Comparison of ENCODE assay signal across 1 cellular context in the genomic region with DNA sequence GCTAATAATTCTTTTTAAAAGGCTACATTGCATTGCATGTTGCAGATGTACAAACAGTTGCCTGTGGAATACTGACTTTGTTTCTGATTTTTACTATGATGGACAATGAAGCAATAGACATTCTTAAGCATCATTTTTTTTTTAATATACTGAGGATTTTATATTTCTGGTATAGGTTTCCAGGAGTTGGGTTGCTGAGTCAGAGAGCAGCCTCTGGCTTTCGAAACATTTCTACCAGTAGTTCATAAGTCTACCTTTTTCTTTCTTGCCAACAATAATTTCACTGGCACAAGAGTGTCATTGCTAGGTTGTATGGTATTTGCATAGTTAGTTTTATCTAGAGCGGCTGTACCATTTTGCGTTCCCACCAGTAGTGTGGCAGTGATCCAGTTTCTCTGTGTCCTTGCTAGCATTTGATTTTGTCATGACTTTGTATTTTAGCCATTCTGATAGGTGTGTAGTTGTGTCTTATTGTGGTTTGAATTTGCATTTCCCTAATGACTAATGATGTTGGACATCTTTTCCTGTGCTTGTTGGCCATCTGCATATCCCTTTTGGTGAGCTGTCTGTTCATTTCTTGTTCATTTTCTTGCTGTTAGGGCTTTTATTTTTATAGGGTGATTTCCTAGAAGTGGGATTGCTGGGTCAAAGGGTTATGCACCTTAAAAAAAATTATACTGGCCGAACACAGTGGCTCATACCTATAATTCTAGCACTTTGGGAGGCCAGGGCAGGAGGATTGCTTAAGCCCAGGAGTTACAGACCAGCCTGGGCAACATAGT.
TF ChIP-seq lines count a peak whose summit lies in the region.

No MANE protein-coding gene starts in this region.

TF ChIP-seq in IMR-90, 13 proteins besides CTCF, POLR2A, EP300 and RAD21:
- TF ChIP-seq CEBPB (IDR thresholded peaks at IDR 0.05; ENCODE audit: low read depth, low read length): 0 out of 2 replicates have a peak, but pooled peaks have one; percentile 21
- TF ChIP-seq FOS (IDR thresholded peaks at IDR 0.05; ENCODE audit: low read depth, low read length): no peak
